Comparison of ENCODE assay signal across 8 cellular contexts in genomic region chr12:6426882-6427671, GRCh38. TPM values are rescaled to one million over a fixed set of nuclear protein-coding genes. Genes with fewer than 3 reads are reported as not detected.
DNase-seq lines count a peak whose midpoint lies in the region; ATAC-seq and TF ChIP-seq lines count a peak whose summit lies in the region.

No MANE protein-coding gene starts in this region.

- peak overlapping the region; percentile 92 to 98 (median 96) for H3K27ac Mint-ChIP-seq in CD8-positive, alpha-beta memory T cell
- H3K27ac Mint-ChIP-seq in activated naive CD4-positive, alpha-beta T cell treated with anti-CD3 and anti-CD28 coated beads, Interleukin-2, amount 50 U/mL, for 24 hours: peak overlapping the region; percentile 99

- no peaks in the 10 kb centered on the region for H3K36me3 ChIP-seq in CD8-positive, alpha-beta memory T cell (ENCODE audit: insufficient read depth, low read length)
- H3K36me3 ChIP-seq in Peyer's patch: no peaks in the 10 kb centered on the region
- H3K36me3 ChIP-seq in uterus: no peaks in the 10 kb centered on the region

- ATAC-seq in GM21576 (IDR thresholded peaks at IDR 0.05; ENCODE audit: unreplicated experiment): peak; percentile 59

- peak overlapping the region; percentile 36 to 90 (median 72) for H3K4me3 Mint-ChIP-seq in CD8-positive, alpha-beta memory T cell
- peak overlapping the region; percentile 87 for H3K4me3 Mint-ChIP-seq in activated naive CD4-positive, alpha-beta T cell treated with anti-CD3 and anti-CD28 coated beads, Interleukin-2, amount 50 U/mL, for 24 hours

- POLR2A ChIA-PET in CD8-positive, alpha-beta memory T cell (lab: Charles Lee): interaction anchor here (0.6 to 2.0 kb wide), 7 partner anchors 15 to 132 kb away, joined by 3 to 7 read pairs (median 4); partner anchors contain the start of genes CD27 and TAPBPL

- intact Hi-C loops in uterus (cut with DNase I; ENCODE audit: low total_unique reads): loop anchor here (5.0 kb wide), 1 partner anchor 35 kb away; no protein-coding TSS in a partner anchor

- peak overlapping the region; percentile 69 for H3K27ac ChIP-seq in CD8-positive, alpha-beta memory T cell (ENCODE audit: low read depth, low read length)
- peak overlapping the region in 3 of 4 donors; percentile 14 to 78 (median 70) for H3K27ac ChIP-seq in Peyer's patch
- H3K27ac ChIP-seq in uterus: no peak overlapping the region

- no peaks in the 10 kb centered on the region for H3K27me3 Mint-ChIP-seq in CD8-positive, alpha-beta memory T cell
- H3K27me3 Mint-ChIP-seq in activated naive CD4-positive, alpha-beta T cell treated with anti-CD3 and anti-CD28 coated beads, Interleukin-2, amount 50 U/mL, for 24 hours: no peaks in the 10 kb centered on the region

- no peaks in the 10 kb centered on the region for H3K9me3 Mint-ChIP-seq in CD8-positive, alpha-beta memory T cell
- H3K9me3 Mint-ChIP-seq in activated naive CD4-positive, alpha-beta T cell treated with anti-CD3 and anti-CD28 coated beads, Interleukin-2, amount 50 U/mL, for 24 hours: no peaks in the 10 kb centered on the region

- CTCF ChIA-PET in CD8-positive, alpha-beta memory T cell (lab: Charles Lee): interaction anchor here (1.4 to 7.7 kb wide), 8 partner anchors 12 to 126 kb away, joined by 3 to 107 read pairs (median 40); partner anchors contain the start of genes TAPBPL and VAMP1

- TF ChIP-seq POLR2A in Peyer's patch (IDR thresholded peaks at IDR 0.05) (no peak), uterus (IDR thresholded peaks at IDR 0.05) (no peak)

- no peaks in the 10 kb centered on the region for H3K36me3 Mint-ChIP-seq in CD8-positive, alpha-beta memory T cell
- no peaks in the 10 kb centered on the region for H3K36me3 Mint-ChIP-seq in activated naive CD4-positive, alpha-beta T cell treated with anti-CD3 and anti-CD28 coated beads, Interleukin-2, amount 50 U/mL, for 24 hours

- DNase-seq in CD8-positive, alpha-beta memory T cell: peak; percentile 56 to 92 (median 80)
- DNase-seq in Peyer's patch (peak in 2 of 3 donors; percentile 86 to 88), uterus (no peak), ecto neural progenitor cell (ENCODE audit: low spot score) (no peak), NCI-H2107 (lab: John Stamatoyannopoulos, UW) (no peak)
- peak; percentile 90 for DNase-seq in stimulated activated CD4-positive, alpha-beta T cell treated with anti-CD3 and anti-CD28 coated beads, Interleukin-4, amount 100 ng/mL, for 1 hour

- H3K27me3 ChIP-seq in CD8-positive, alpha-beta memory T cell (ENCODE audit: insufficient read depth, low read length, poor library complexity, severe bottlenecking): no peaks in the 10 kb centered on the region
- H3K27me3 ChIP-seq in Peyer's patch (no peaks in the 10 kb centered on the region), uterus (no peaks in the 10 kb centered on the region)

- peak overlapping the region; percentile 0 for H3K4me3 ChIP-seq in CD8-positive, alpha-beta memory T cell (ENCODE audit: low read length)
- peak overlapping the region in 1 of 4 donors; percentile 6 for H3K4me3 ChIP-seq in Peyer's patch
- H3K4me3 ChIP-seq in uterus: no peak overlapping the region

- peaks cover 55 to 58% (median 55%) of the 10 kb centered on the region in 3 donors for H3K4me1 Mint-ChIP-seq in CD8-positive, alpha-beta memory T cell
- peaks cover 72% of the 10 kb centered on the region for H3K4me1 Mint-ChIP-seq in activated naive CD4-positive, alpha-beta T cell treated with anti-CD3 and anti-CD28 coated beads, Interleukin-2, amount 50 U/mL, for 24 hours

- H3K4me1 ChIP-seq in CD8-positive, alpha-beta memory T cell (ENCODE audit: insufficient read depth, low read length): peaks cover 61% of the 10 kb centered on the region
- H3K4me1 ChIP-seq in Peyer's patch: peaks cover 0 to 23% (median 9%) of the 10 kb centered on the region in 4 donors
- H3K4me1 ChIP-seq in uterus: no peaks in the 10 kb centered on the region

- no peaks in the 10 kb centered on the region for H3K9me3 ChIP-seq in CD8-positive, alpha-beta memory T cell (ENCODE audit: low read length)
- H3K9me3 ChIP-seq in Peyer's patch (no peaks in the 10 kb centered on the region), uterus (no peaks in the 10 kb centered on the region)

- TF ChIP-seq CTCF in Peyer's patch (IDR thresholded peaks at IDR 0.05) (no peak), uterus (IDR thresholded peaks at IDR 0.05) (no peak)

RNA-seq across cellular contexts. Expression of gene CD27, which starts 17.7 kb away (rescaled TPM):
- total RNA-seq in CD8-positive, alpha-beta memory T cell: 100 to 1,000 TPM; 110 to 111 TPM
- polyA plus RNA-seq in CD8-positive, alpha-beta memory T cell: 470 TPM
- 10 to 100 TPM in 1 of 4 donors, 1 to 10 TPM in 3; 1.0 to 20.6 (median 2.3) TPM for total RNA-seq in Peyer's patch
- 1 to 10 TPM in 1 of 4 donors, under 1 TPM in 1, not detected in 2; 0.35 to 1.4 TPM for total RNA-seq in uterus

RNA-seq across cellular contexts. Expression of gene TAPBPL, which starts 24.8 kb away (rescaled TPM):
- 10 to 100 TPM; 29.1 to 32.0 TPM for total RNA-seq in CD8-positive, alpha-beta memory T cell
- polyA plus RNA-seq in CD8-positive, alpha-beta memory T cell: 131 TPM
- total RNA-seq in Peyer's patch: 100 to 1,000 TPM in 2 of 4 donors, 10 to 100 TPM in 2; 44.6 to 124 (median 95.5) TPM
- 10 to 100 TPM in 3 of 4 donors, 1 to 10 TPM in 1; 10.0 to 25.7 (median 17.1) TPM for total RNA-seq in uterus

RNA-seq across cellular contexts. Expression of gene LTBR, which starts 43.1 kb away (rescaled TPM):
- 1 to 10 TPM in 1 of 2 experiments, under 1 TPM in 1; 0.51 to 1.4 TPM for total RNA-seq in CD8-positive, alpha-beta memory T cell
- not detected for polyA plus RNA-seq in CD8-positive, alpha-beta memory T cell
- total RNA-seq in Peyer's patch (100 to 1,000 TPM; 113 to 313 (median 294) TPM), uterus (100 to 1,000 TPM in 1 of 4 donors, 10 to 100 TPM in 3; 28.1 to 116 (median 83.5) TPM)

RNA-seq across cellular contexts. Expression of gene VAMP1, which starts 43.4 kb away (rescaled TPM):
- total RNA-seq in CD8-positive, alpha-beta memory T cell: 10 to 100 TPM; 26.7 to 29.6 TPM
- polyA plus RNA-seq in CD8-positive, alpha-beta memory T cell: 10.0 TPM
- 10 to 100 TPM in 2 of 4 donors, 1 to 10 TPM in 2; 5.3 to 17.4 (median 9.3) TPM for total RNA-seq in Peyer's patch
- total RNA-seq in uterus: 10 to 100 TPM in 1 of 4 donors, 1 to 10 TPM in 3; 1.0 to 17.7 (median 6.8) TPM

RNA-seq across cellular contexts. Expression of gene SCNN1A, which starts 51.7 kb away (rescaled TPM):
- under 1 TPM; 0.77 to 0.93 TPM for total RNA-seq in CD8-positive, alpha-beta memory T cell
- polyA plus RNA-seq in CD8-positive, alpha-beta memory T cell: 0.49 TPM
- total RNA-seq in Peyer's patch (100 to 1,000 TPM in 3 of 4 donors, 10 to 100 TPM in 1; 93.3 to 275 (median 143) TPM), uterus (10 to 100 TPM in 2 of 4 donors, 1 to 10 TPM in 2; 1.3 to 38.3 (median 7.3) TPM)

Comparison
In these comparisons a context has a peak if more than half of its experiments do, and no peak if none do; other contexts are left out.
1. DNase-seq: peak in CD8-positive, alpha-beta memory T cell (5 of 5), Peyer's patch (2 of 3) and stimulated activated CD4-positive, alpha-beta T cell treated with anti-CD3 and anti-CD28 coated beads, Interleukin-4, amount 100 ng/mL, for 1 hour (single experiment); none in uterus (0 of 2), ecto neural progenitor cell (single experiment) and NCI-H2107 (single experiment).
2. H3K27ac ChIP-seq: peak in CD8-positive, alpha-beta memory T cell (single experiment) and Peyer's patch (3 of 4); none in uterus (0 of 2).
3. RNA of gene CD27, which starts 17.7 kb away (total RNA-seq): 110 to 111 TPM in CD8-positive, alpha-beta memory T cell; 1.0 to 20.6 TPM in Peyer's patch and 0.35 to 1.4 TPM in uterus; every median in the first group is over 4 times any median in the second.
4. RNA of gene LTBR, which starts 43.1 kb away (total RNA-seq): 113 to 313 TPM in Peyer's patch and 28.1 to 116 TPM in uterus; 0.51 to 1.4 TPM in CD8-positive, alpha-beta memory T cell; every median in the first group is over 10 times any median in the second.